Comparison of ENCODE assay signal across 8 cellular contexts in the genomic region with DNA sequence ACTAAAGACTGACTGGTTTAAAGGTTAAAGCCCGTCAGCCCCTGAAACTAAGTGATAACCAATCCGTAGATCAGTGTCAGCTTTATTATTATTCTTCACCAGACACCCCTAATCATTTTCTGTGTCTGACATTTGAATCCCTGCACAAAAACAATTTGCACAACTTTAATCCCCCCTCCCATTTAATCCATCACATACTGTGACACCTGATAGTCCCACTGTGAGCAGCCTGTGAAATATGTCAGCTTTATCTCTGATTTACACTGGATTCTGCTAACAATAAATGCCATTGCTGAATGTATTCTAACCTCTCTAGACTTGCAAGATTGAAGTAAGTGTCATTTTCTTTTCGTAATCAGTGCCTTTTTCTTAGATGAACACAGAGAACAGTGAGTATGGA.
"Had no signal": no experiment of that assay in that cellular context is flagged by ENCODE, and none has a peak within 500 bp of the region (broad histone marks: within the 10 kb centered on the region; RNA-seq: fewer than 3 reads in every experiment).

No MANE protein-coding gene starts in this region.

- H3K27me3 Mint-ChIP-seq: IgD-negative memory B cell had no signal

- H3K9ac ChIP-seq: GM23248 had no signal

- DNase-seq: GM23248, GOT3, H9, HCEC 1CT, KBM-7 had no signal

- H3K4me3 Mint-ChIP-seq: H9, IgD-negative memory B cell had no signal

- FAIRE-seq: HepG2 had no signal

- ATAC-seq: HepG2 had no signal

- H3K27ac Mint-ChIP-seq: H9, IgD-negative memory B cell had no signal

- H3K27ac ChIP-seq: GM23248, HL-60 had no signal

- H3K4me3 ChIP-seq: GM23248 had no signal

- H3K36me3 Mint-ChIP-seq: IgD-negative memory B cell had no signal

- H3K4me1 Mint-ChIP-seq: IgD-negative memory B cell had no signal
